In the genomic region with DNA sequence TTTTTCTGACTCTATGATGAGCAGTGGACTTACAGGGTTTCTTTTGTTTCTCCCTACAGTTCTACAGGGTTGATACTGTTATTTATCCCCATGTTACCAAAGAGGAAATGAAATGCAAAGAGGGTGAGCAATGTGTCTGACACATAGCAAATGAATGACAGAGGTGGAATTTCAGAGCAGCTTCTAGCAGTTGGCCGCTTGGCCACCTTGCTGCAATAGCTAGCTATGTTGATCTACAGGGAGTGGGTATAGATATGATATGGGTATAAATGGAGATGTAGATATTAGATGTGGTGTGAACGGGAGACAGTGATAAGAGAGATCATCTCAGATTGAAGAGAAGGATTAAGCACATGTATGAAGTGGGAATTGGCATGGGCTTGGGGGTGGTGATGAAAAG, we compare ENCODE assay signal across 22 cellular contexts. TPM values are rescaled to one million over a fixed set of nuclear protein-coding genes. Genes with fewer than 3 reads are reported as not detected.
A peak's percentile ranks its signal among the peaks of the same experiment; 100 is the strongest.
DNase-seq lines count a peak whose midpoint lies in the region; ATAC-seq and TF ChIP-seq lines count a peak whose summit lies in the region.
"Had no signal": no experiment of that assay in that cellular context is flagged by ENCODE, and none has a peak within 500 bp of the region (broad histone marks: within the 10 kb centered on the region; RNA-seq: fewer than 3 reads in every experiment).

No MANE protein-coding gene starts in this region.

- peak; percentile 49 for DNase-seq in HCEC 1CT
- no peak for DNase-seq in RWPE2 (ENCODE audit: low spot score)
- peak; percentile 41 for DNase-seq in fibroblast of mammary gland (ENCODE audit: low read depth)
- peak; percentile 94 for DNase-seq in renal cortical epithelial cell (ENCODE audit: low read depth)
- DNase-seq in thyroid gland: no peak
- DNase-seq in effector CD4-positive, alpha-beta T cell: no peak
- DNase-seq in NCI-H146 (lab: John Stamatoyannopoulos, UW): no peak
- DNase-seq in SK-N-DZ (ENCODE audit: low spot score): no peak
- DNase-seq: activated CD4-positive, CD25-positive, alpha-beta regulatory T cell treated with anti-CD3 and anti-CD28 coated beads, Interleukin-2, amount 50 U/mL, for 72 hours; amniotic stem cell; C1 segment of cervical spinal cord; DMS153; kidney; MM.1S; NCI-H1694 treated with DMSO at 0.1 percent for 48 hours; NCI-H510A treated with DMSO at 0.1 percent for 48 hours; SJCRH30 had no signal

- ATAC-seq in RWPE2 (ENCODE audit: low read depth): peak; percentile 99
- ATAC-seq: HCT116; stimulated activated memory B cell treated with anti-CD40 and anti-IgM and Interleukin-4, amounts not matched to agents 10 μg/mL and 1 μg/mL and 100 μg/mL, for 72 hours had no signal

- intact Hi-C loops in thyroid gland (cut with DNase I): no loop called here

- no peaks in the 10 kb centered on the region for H3K9me3 ChIP-seq in RWPE2 (ENCODE audit: severe bottlenecking)
- no peaks in the 10 kb centered on the region for H3K9me3 ChIP-seq in thyroid gland
- H3K9me3 ChIP-seq: SJCRH30, tibial nerve had no signal

- peak overlapping the region; percentile 49 for H3K27ac ChIP-seq in RWPE2 (ENCODE audit: poor library complexity, severe bottlenecking)
- no peak overlapping the region for H3K27ac ChIP-seq in thyroid gland
- H3K27ac ChIP-seq: SJCRH30, tibial nerve had no signal

- H3K27me3 ChIP-seq in RWPE2 (ENCODE audit: insufficient read depth, poor library complexity, severe bottlenecking) (no peaks in the 10 kb centered on the region), thyroid gland (no peaks in the 10 kb centered on the region)
- H3K27me3 ChIP-seq: tibial nerve had no signal

- WGBS in thyroid gland, 2 donors: 89 to 94% methylated on average over 2 of the region's 2 CpGs

- H3K4me1 ChIP-seq in RWPE2 (ENCODE audit: insufficient read depth, poor library complexity, severe bottlenecking) (peaks cover 16% of the 10 kb centered on the region), thyroid gland (no peaks in the 10 kb centered on the region)
- H3K4me1 ChIP-seq: SJCRH30, tibial nerve had no signal

- H3K36me3 ChIP-seq in RWPE2 (ENCODE audit: low read depth): no peaks in the 10 kb centered on the region
- H3K36me3 ChIP-seq in thyroid gland: no peaks in the 10 kb centered on the region
- H3K36me3 ChIP-seq: SJCRH30, tibial nerve had no signal

- TF ChIP-seq POLR2A in thyroid gland (IDR thresholded peaks at IDR 0.05): no peak

- TF ChIP-seq CTCF in RWPE2 (IDR thresholded peaks at IDR 0.05; ENCODE audit: poor library complexity, severe bottlenecking): no peak
- TF ChIP-seq CTCF in fibroblast of mammary gland (conservative IDR thresholded peaks at IDR 0.05; ENCODE audit: control insufficient read depth, insufficient read depth, low read depth, low read length): no peak
- no peak for TF ChIP-seq CTCF in thyroid gland (IDR thresholded peaks at IDR 0.05)

- H3K4me3 ChIP-seq in RWPE2 (ENCODE audit: severe bottlenecking): no peak overlapping the region
- no peak overlapping the region for H3K4me3 ChIP-seq in fibroblast of mammary gland (ENCODE audit: control insufficient read depth, low read depth, low read length)
- H3K4me3 ChIP-seq in thyroid gland (replicated peaks in 1 of 3): no peak overlapping the region
- H3K4me3 ChIP-seq: SJCRH30, tibial nerve had no signal

RNA-seq across cellular contexts. Expression of a gene that starts 10.9 kb away (rescaled TPM):
- total RNA-seq in renal cortical epithelial cell: 10.4 and 11.4 TPM in 2 replicates
- total RNA-seq in thyroid gland: 1 to 10 TPM in 3 of 4 donors, under 1 TPM in 1; 0.67 to 3.9 (median 2.5) TPM
- not detected in 2 replicates for polyA plus RNA-seq in SK-N-DZ (2014; cell fraction: cytosol; rRNA removed)
- not detected in 2 replicates for polyA plus RNA-seq in SK-N-DZ (2014; cell fraction: nucleus; rRNA removed)
- total RNA-seq: activated T-helper 2 cell treated with anti-CD3 and anti-CD28 coated beads, Interferon-gamma antibody, Interleukin-2, Interleukin-4, amounts not matched to agents 10 μg/mL and 5 μg/mL and 100 μg/mL, durations not matched to agents 14 hours and 24 hours and 36 hours; endothelial cell of umbilical vein; SJCRH30 had no signal
- polyA plus RNA-seq: endothelial cell of umbilical vein had no signal

Comparison
In these comparisons a context has a peak if more than half of its experiments do, and no peak if none do; other contexts are left out.
1. DNase-seq: peak in HCEC 1CT (single experiment), fibroblast of mammary gland (single experiment) and renal cortical epithelial cell (single experiment); none in RWPE2 (single experiment), thyroid gland (0 of 2), effector CD4-positive, alpha-beta T cell (single experiment), NCI-H146 (single experiment) and SK-N-DZ (single experiment).